Comparison of ENCODE assay signal across 21 cellular contexts in the genomic region with DNA sequence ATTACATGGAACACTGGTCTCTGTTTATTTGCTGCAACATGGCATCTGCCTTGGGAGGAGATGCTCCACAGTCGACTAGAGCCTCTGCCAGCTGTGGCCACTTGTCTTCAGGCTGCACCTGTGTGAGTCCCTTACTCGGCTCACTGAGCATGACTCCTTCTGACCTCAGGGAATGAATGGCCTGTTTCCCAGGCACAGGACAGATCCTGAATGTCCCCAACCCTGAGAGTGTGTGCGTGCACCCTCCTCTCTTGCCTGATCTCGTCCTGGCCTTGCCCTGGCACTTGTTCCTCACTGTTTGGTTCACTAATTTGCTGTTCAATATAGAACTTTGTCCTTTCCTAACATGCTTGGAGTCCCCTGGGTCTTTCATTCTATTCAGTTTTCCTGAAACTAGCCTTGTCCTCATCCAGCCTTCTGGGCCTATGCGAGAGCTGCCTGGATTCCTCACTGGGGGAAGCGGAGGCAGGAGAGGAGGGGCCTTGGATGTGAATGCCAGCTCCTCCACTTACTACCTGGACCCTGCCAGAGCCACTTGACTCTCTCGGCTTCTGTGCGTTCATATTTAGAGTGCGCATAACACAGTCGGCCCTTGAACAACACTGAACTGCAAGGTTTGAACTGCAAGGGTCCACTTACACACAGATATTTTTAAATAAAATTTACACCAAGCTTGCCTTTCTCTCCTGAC.
A peak's percentile ranks its signal among the peaks of the same experiment; 100 is the strongest.
DNase-seq lines count a peak whose midpoint lies in the region; ATAC-seq and TF ChIP-seq lines count a peak whose summit lies in the region.
"Had no signal": no experiment of that assay in that cellular context is flagged by ENCODE, and none has a peak within 500 bp of the region (broad histone marks: within the 10 kb centered on the region; RNA-seq: fewer than 3 reads in every experiment).

No MANE protein-coding gene starts in this region.

- H3K9ac ChIP-seq in neural progenitor cell: no peak overlapping the region

- H3K27me3 Mint-ChIP-seq in neural progenitor cell (ENCODE audit: insufficient read depth, low read depth): peaks cover 2% of the 10 kb centered on the region

- H3K4me1 Mint-ChIP-seq in neural progenitor cell: peaks cover 32% of the 10 kb centered on the region
- H3K4me1 Mint-ChIP-seq: activated naive CD4-positive, alpha-beta T cell treated with anti-CD3 and anti-CD28 coated beads, Interleukin-2, amount 10 ng/mL, durations not matched to agents 7 days and 5 days had no signal

- DNase-seq in Caki2 (ENCODE audit: low read depth) (peak; percentile 60), NCI-H128 (lab: John Stamatoyannopoulos, UW; ENCODE audit: unreplicated experiment) (peak; percentile 5), SJCRH30 (peak; percentile 79 to 88), neural progenitor cell (ENCODE audit: low spot score) (peak; percentile 42), SHP77 treated with DMSO at 0.1 percent for 48 hours (lab: John Stamatoyannopoulos, UW) (no peak), GDM1 (lab: John Stamatoyannopoulos, UW) (no peak)
- DNase-seq: activated CD4-positive, alpha-beta T cell treated with anti-CD3 and anti-CD28 coated beads, Interleukin-2, amount 50 U/mL, for 1 hour; activated naive CD4-positive, alpha-beta T cell treated with anti-CD3 and anti-CD28 coated beads, Interleukin-2, amount 10 ng/mL, durations not matched to agents 7 days and 5 days; activated T-cell treated with anti-CD3 and anti-CD28 coated beads for 4 hours; Calu3; cortex of kidney; foreskin keratinocyte; GOT3; KG1; left lung; mucosa of descending colon; stimulated activated CD4-positive, alpha-beta T cell treated with anti-CD3 and anti-CD28 coated beads, Interleukin-4, amount 100 ng/mL, for 24 hours had no signal

- H3K4me3 ChIP-seq in SJCRH30: no peak overlapping the region
- H3K4me3 ChIP-seq in neural progenitor cell: no peak overlapping the region
- H3K4me3 ChIP-seq: left lung, mucosa of descending colon, skin epidermis had no signal

- ATAC-seq in GM19463 (IDR thresholded peaks at IDR 0.05; ENCODE audit: unreplicated experiment): no peak
- no peak for ATAC-seq in HG03175 (IDR thresholded peaks at IDR 0.05; ENCODE audit: unreplicated experiment)
- ATAC-seq: foreskin keratinocyte, mucosa of descending colon had no signal

- H3K4me2 ChIP-seq in neural progenitor cell: peak overlapping the region; percentile 57

- H3K27me3 ChIP-seq in SJCRH30: no peaks in the 10 kb centered on the region
- H3K27me3 ChIP-seq in neural progenitor cell: no peaks in the 10 kb centered on the region
- H3K27me3 ChIP-seq: foreskin keratinocyte, left lung had no signal

- H3K27ac Mint-ChIP-seq in neural progenitor cell: peak overlapping the region; percentile 74
- H3K27ac Mint-ChIP-seq: activated naive CD4-positive, alpha-beta T cell treated with anti-CD3 and anti-CD28 coated beads, Interleukin-2, amount 10 ng/mL, durations not matched to agents 7 days and 5 days had no signal

- no peaks in the 10 kb centered on the region for H4K20me1 ChIP-seq in neural progenitor cell (ENCODE audit: low read depth)

- H3K9me3 ChIP-seq in SJCRH30 (replicated peaks) (0 out of 2 replicates have a peak, but pooled peaks cover 2% of the 10 kb centered on the region), neural progenitor cell (ENCODE audit: low read depth) (no peaks in the 10 kb centered on the region)
- H3K9me3 ChIP-seq: left lung, mucosa of descending colon had no signal

- in situ Hi-C loops in Caki2 (cut with HindIII; ENCODE audit: low pct_unique_long_range_greater_than_20kb, low sequenced_read_pairs): no loop called here

- H2AFZ ChIP-seq in neural progenitor cell (replicated peaks): no peak overlapping the region

- peaks cover 9% of the 10 kb centered on the region for H3F3A ChIP-seq in neural progenitor cell (ENCODE audit: low read depth)

- no peaks in the 10 kb centered on the region for H3K9me3 Mint-ChIP-seq in neural progenitor cell
- H3K9me3 Mint-ChIP-seq: activated naive CD4-positive, alpha-beta T cell treated with anti-CD3 and anti-CD28 coated beads, Interleukin-2, amount 10 ng/mL, durations not matched to agents 7 days and 5 days had no signal

- H3K4me1 ChIP-seq in SJCRH30 (peaks cover 26% of the 10 kb centered on the region), neural progenitor cell (peaks cover 28% of the 10 kb centered on the region)

- H3K27ac ChIP-seq in SJCRH30 (peak overlapping the region; percentile 18), neural progenitor cell (peak overlapping the region; percentile 58)
- H3K27ac ChIP-seq: foreskin keratinocyte, HL-60, left lung, skin epidermis had no signal

- H3K4me3 Mint-ChIP-seq in neural progenitor cell: no peak overlapping the region
- H3K4me3 Mint-ChIP-seq: activated naive CD4-positive, alpha-beta T cell treated with anti-CD3 and anti-CD28 coated beads, Interleukin-2, amount 10 ng/mL, durations not matched to agents 7 days and 5 days had no signal

- H3K36me3 ChIP-seq in SJCRH30 (no peaks in the 10 kb centered on the region), neural progenitor cell (no peaks in the 10 kb centered on the region)
- H3K36me3 ChIP-seq: left lung had no signal

- H3K36me3 Mint-ChIP-seq in neural progenitor cell: no peaks in the 10 kb centered on the region
- H3K36me3 Mint-ChIP-seq: activated naive CD4-positive, alpha-beta T cell treated with anti-CD3 and anti-CD28 coated beads, Interleukin-2, amount 10 ng/mL, durations not matched to agents 7 days and 5 days had no signal

- no peaks in the 10 kb centered on the region for H3K79me2 ChIP-seq in neural progenitor cell (ENCODE audit: low read depth)

- TF ChIP-seq CTCF in neural progenitor cell (IDR thresholded peaks at IDR 0.05): no peak

Comparison
In these comparisons a context has a peak if more than half of its experiments do, and no peak if none do; other contexts are left out.
1. DNase-seq: peak in Caki2 (single experiment), NCI-H128 (single experiment), SJCRH30 (2 of 2) and neural progenitor cell (single experiment); none in SHP77 treated with DMSO at 0.1 percent for 48 hours (single experiment) and GDM1 (single experiment).